ENCODE assay signal across 11 cellular contexts in genomic region chr10:131421381-131421780, GRCh38.
"Had no signal": no experiment of that assay in that cellular context is flagged by ENCODE, and none has a peak within 500 bp of the region (broad histone marks: within the 10 kb centered on the region; RNA-seq: fewer than 3 reads in every experiment).

No MANE protein-coding gene starts in this region.

- H3K4me1 ChIP-seq: HAP-1 had no signal

- FAIRE-seq: H1, H54 had no signal

- H3K9ac ChIP-seq: GM23248 had no signal

- H3K9me3 ChIP-seq: HAP-1 had no signal

- H3K36me3 ChIP-seq: HAP-1 had no signal

- H3K4me3 Mint-ChIP-seq: GM23338, H9, HFFc6 had no signal

- DNase-seq: GM23248, GOT3, H7, H9, HCEC 1CT, HFFc6 had no signal

- H3K27ac ChIP-seq: GM23248 had no signal

- H2AFZ ChIP-seq: GM23248, GM23338 had no signal

- ATAC-seq: GM23338, HCT116 had no signal

- H3K27ac Mint-ChIP-seq: GM23338, H9, HFFc6 had no signal

- H3K4me2 ChIP-seq: GM23338 had no signal

- H3K4me1 Mint-ChIP-seq: GM23338 had no signal

- H3K4me3 ChIP-seq: GM23248, GM23338, HAP-1 had no signal

- H3K9me3 Mint-ChIP-seq: H9 had no signal
